Comparison of ENCODE assay signal across 8 cellular contexts in genomic region chr1:150696995-150697927, GRCh38. TPM values are rescaled to one million over a fixed set of nuclear protein-coding genes. Genes with fewer than 3 reads are reported as not detected.
DNase-seq lines count a peak whose midpoint lies in the region; ATAC-seq and TF ChIP-seq lines count a peak whose summit lies in the region.

Gene GOLPH3L (minus strand): TSS chr1:150697154. CDS start chr1:150694838, 2,316 bp downstream.

- H4K91ac ChIP-seq in IMR-90 (ENCODE audit: insufficient read depth, low read depth, low read length), result no peak within 1 kb of the TSS; the same call in 1 of the 2 replicates

- dilution Hi-C loops in IMR-90 (cut with HindIII; ENCODE audit: low sequenced_read_pairs, unreplicated experiment), result no loop called here

- H3K9me1 ChIP-seq in IMR-90 (ENCODE audit: insufficient read depth, low read length), result no peaks in the 10 kb centered on the region

- H2AFZ ChIP-seq in IMR-90 (replicated peaks; ENCODE audit: low read length, poor library complexity), result peak within 1 kb of the TSS; percentile 90

- no peak within 1 kb of the TSS for H2BK20ac ChIP-seq in IMR-90 (ENCODE audit: low read depth, low read length)

- H3K4ac ChIP-seq in IMR-90 (ENCODE audit: low read depth, low read length), result peak within 1 kb of the TSS; percentile 81

- POLR2A ChIA-PET in IMR-90 (lab: Charles Lee; ENCODE audit: unreplicated experiment), result no interaction called here

- peak within 1 kb of the TSS; percentile 74 for H3K4me3 ChIP-seq in IMR-90 (ENCODE audit: insufficient read depth, low read depth, low read length)
- peak within 1 kb of the TSS; percentile 24 for H3K4me3 ChIP-seq in mucosa of descending colon

- no peak for TF ChIP-seq RAD21 in IMR-90 (IDR thresholded peaks at IDR 0.05; ENCODE audit: low read length)

- no TSS peak for BruUV-seq in IMR-90 (replicated peaks; lab: Mats Ljungman, UMichigan)

- ATAC-seq in GM21528 (IDR thresholded peaks at IDR 0.05; ENCODE audit: low FRiP score, unreplicated experiment) (peak; percentile 99), IMR-90 (ENCODE audit: low read depth) (peak; percentile 100), mucosa of descending colon (peak; percentile 98)

- H3K14ac ChIP-seq in IMR-90 (replicated peaks; ENCODE audit: low read depth, low read length), result peak within 1 kb of the TSS; percentile 73

- H3K9me3 ChIP-seq in IMR-90 (ENCODE audit: control insufficient read depth, insufficient read depth, low read length) (no peaks in the 10 kb centered on the region), mucosa of descending colon (no peaks in the 10 kb centered on the region)

- H3K4me1 ChIP-seq in IMR-90 (ENCODE audit: control insufficient read depth, insufficient read depth, low read length) (no peaks in the 10 kb centered on the region), mucosa of descending colon (ENCODE audit: low read depth) (peaks cover 6% of the 10 kb centered on the region)

- no peaks in the 10 kb centered on the region for H3K27me3 ChIP-seq in IMR-90 (ENCODE audit: control insufficient read depth, insufficient read depth, low read length)

- peak within 1 kb of the TSS; percentile 40; the same call in 1 of the 2 replicates for H3K18ac ChIP-seq in IMR-90 (ENCODE audit: low read depth, low read length)

- H3K27ac ChIP-seq in IMR-90 (ENCODE audit: insufficient read depth, low read length), result 0 out of 2 replicates have a peak within 1 kb of the TSS, but pooled peaks have one; percentile 13
- H3K27ac ChIP-seq in epithelial cell of prostate, result peak within 1 kb of the TSS; percentile 59

- H3K56ac ChIP-seq in IMR-90 (ENCODE audit: extremely low read depth, insufficient read depth, low read length), result no peak within 1 kb of the TSS; the same call in 1 of the 2 replicates

- peak within 1 kb of the TSS; percentile 20 to 94; a peak in 2 of 4 replicates for H4K8ac ChIP-seq in IMR-90 (ENCODE audit: low read depth in 2 of 2, low read length in 2 of 2)

- 0% methylated on average over 3 of the region's 18 CpGs; no CpG with 5 or more reads in 1 of the 2 experiments for WGBS in IMR-90 (ENCODE audit: extremely low coverage in 2 of 2, insufficient read length in 1 of 2), 2 experiments

- intact Hi-C loops in IMR-90 (cut with micrococcal nuclease), result loop anchor here (2.0 to 5.0 kb wide), 2 partner anchors 116 to 135 kb away; no protein-coding TSS in a partner anchor
- intact Hi-C loops in mucosa of descending colon (cut with DNase I, micrococcal nuclease), result no loop called here

- H3K9ac ChIP-seq in IMR-90 (ENCODE audit: low read depth, low read length), result peak within 1 kb of the TSS; percentile 80

- no peak within 1 kb of the TSS for H2AK5ac ChIP-seq in IMR-90 (ENCODE audit: low read depth, low read length)

- H3K36me3 ChIP-seq in IMR-90 (ENCODE audit: control insufficient read depth, insufficient read depth, low read length) (peaks cover 2% of the 10 kb centered on the region; the same call in 1 of the 2 replicates), mucosa of descending colon (ENCODE audit: low read depth) (no peaks in the 10 kb centered on the region)

- peak within 1 kb of the TSS; percentile 84 for H4K5ac ChIP-seq in IMR-90 (ENCODE audit: low read depth, low read length)

- H3K4me2 ChIP-seq in IMR-90 (ENCODE audit: low read depth, low read length), result peak within 1 kb of the TSS; percentile 89

- TF ChIP-seq POLR2A in IMR-90 (IDR thresholded peaks at IDR 0.05; ENCODE audit: low read depth, low read length), result peak; percentile 70

- peak; percentile 94 for DNase-seq in D341Med (ENCODE audit: low spot score)
- peak; percentile 98 for DNase-seq in IMR-90
- peak; percentile 99 for DNase-seq in OCI-M1 (lab: John Stamatoyannopoulos, UW)
- peak; percentile 88 for DNase-seq in activated T-cell treated with anti-CD3 and anti-CD28 coated beads for 24 hours (ENCODE audit: low read depth)
- DNase-seq in epithelial cell of prostate (ENCODE audit: low read depth, low spot score), result peak; percentile 98
- DNase-seq in mucosa of descending colon, result peak; percentile 89 to 95 (median 91)
- peak; percentile 78 for DNase-seq in stimulated activated CD8-positive, alpha-beta memory T cell treated with anti-CD3 and anti-CD28 coated beads, Interleukin-4, amount 100 ng/mL, for 24 hours (ENCODE audit: low read depth)

- CTCF ChIA-PET in IMR-90 (lab: Yijun Ruan, JAX), result interaction anchor here (0.8 to 1.2 kb wide), 3 partner anchors 10 to 136 kb away, joined by 3 to 4 read pairs (median 3); no protein-coding TSS in a partner anchor

- in situ Hi-C loops in IMR-90 (cut with MboI; ENCODE audit: low sequenced_read_pairs), result no loop called here

- peak within 1 kb of the TSS; percentile 18 for H2AK9ac ChIP-seq in IMR-90 (replicated peaks; ENCODE audit: low read depth, low read length, poor library complexity)

- H4K20me1 ChIP-seq in IMR-90 (ENCODE audit: insufficient read depth, low read length), result no peaks in the 10 kb centered on the region

- peak within 1 kb of the TSS; percentile 25 for H2BK5ac ChIP-seq in IMR-90 (ENCODE audit: low read depth, low read length, poor library complexity, severe bottlenecking)

- peak within 1 kb of the TSS; percentile 54; the same call in 1 of the 2 replicates for H3K23ac ChIP-seq in IMR-90 (ENCODE audit: low read depth, low read length)

- peaks cover 0 to 18% of the 10 kb centered on the region in 2 experiments; a peak in 3 of 4 replicates for H3K79me1 ChIP-seq in IMR-90 (ENCODE audit: low read depth in 1 of 2, low read length in 2 of 2)

- TF ChIP-seq CTCF in IMR-90 (conservative IDR thresholded peaks at IDR 0.05; ENCODE audit: low read depth, low read length) (peak; percentile 29), mucosa of descending colon (IDR thresholded peaks at IDR 0.05) (no peak)

- no peak within 1 kb of the TSS for H2BK15ac ChIP-seq in IMR-90 (ENCODE audit: low read depth, low read length)

- H2BK120ac ChIP-seq in IMR-90 (ENCODE audit: low read depth, low read length), result no peak within 1 kb of the TSS; the same call in 1 of the 2 replicates

TF ChIP-seq in IMR-90, 13 proteins besides CTCF, POLR2A, EP300 and RAD21:
- TF ChIP-seq USF2 (IDR thresholded peaks at IDR 0.05; ENCODE audit: low read depth, low read length) (no peak), MAFK (IDR thresholded peaks at IDR 0.05; ENCODE audit: low read depth, low read length) (no peak), SMC3 (IDR thresholded peaks at IDR 0.05; ENCODE audit: low read depth, low read length) (no peak), MAZ (IDR thresholded peaks at IDR 0.05; ENCODE audit: borderline replicate concordance, low read depth, low read length) (peak; percentile 60; the same call in 1 of the 2 replicates), CEBPB (IDR thresholded peaks at IDR 0.05; ENCODE audit: low read depth, low read length) (peak; percentile 20; the same call in 1 of the 2 replicates), FOS (IDR thresholded peaks at IDR 0.05; ENCODE audit: low read depth, low read length) (peak; percentile 36; the same call in 1 of the 2 replicates), MXI1 (IDR thresholded peaks at IDR 0.05; ENCODE audit: borderline replicate concordance, low read depth, low read length) (0 out of 2 replicates have a peak, but pooled peaks have one; percentile 35), RFX5 (IDR thresholded peaks at IDR 0.05; ENCODE audit: low read depth, low read length) (peak; percentile 77)

RNA-seq across cellular contexts. Expression of gene GOLPH3L, which starts in this region (rescaled TPM):
- 9.5 and 11.7 TPM in 2 replicates for total RNA-seq in IMR-90 (2012; rRNA removed)
- 8.7 and 11.0 TPM in 2 replicates for polyA plus RNA-seq in IMR-90 (2012; rRNA removed)
- 2.1 and 2.3 TPM in 2 replicates for polyA plus RNA-seq in IMR-90 (2012; cell fraction: cytosol; rRNA removed)
- polyA plus RNA-seq in IMR-90 (2012; cell fraction: nucleus; rRNA removed; ENCODE audit: low replicate concordance), result 0.69 and 5.6 TPM in 2 replicates
- 100 to 1,000 TPM in 1 of 3 donors, 10 to 100 TPM in 2; 62.8 to 105 (median 69.4) TPM for total RNA-seq in mucosa of descending colon

Comparison
In these comparisons a context has a peak if more than half of its experiments do, and no peak if none do; other contexts are left out.
1. Peak in every context shown above with its lines: DNase-seq, ATAC-seq, H3K4me3 ChIP-seq and H3K27ac ChIP-seq.